ENCODE assay signal across 17 cellular contexts in the genomic region with DNA sequence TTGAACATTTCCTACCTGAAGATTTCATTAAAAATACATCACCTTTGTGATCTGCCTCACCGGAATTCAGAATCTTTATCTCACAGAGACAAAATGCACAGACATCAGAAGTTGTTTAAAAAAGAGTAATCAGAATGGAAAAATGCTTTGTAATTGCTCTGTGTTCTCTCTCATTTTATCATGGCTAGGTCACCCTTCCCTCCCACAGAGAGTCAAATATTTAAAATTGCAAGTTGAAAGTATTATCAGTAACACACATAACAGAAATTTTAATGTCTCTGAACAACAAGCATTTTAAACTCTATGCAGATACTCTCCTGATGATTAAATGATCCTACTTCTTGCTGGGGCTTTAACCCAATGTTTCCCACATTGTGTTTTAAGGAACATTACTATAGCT.
"Had no signal": no experiment of that assay in that cellular context is flagged by ENCODE, and none has a peak within 500 bp of the region (broad histone marks: within the 10 kb centered on the region; RNA-seq: fewer than 3 reads in every experiment).

No MANE protein-coding gene starts in this region.

- H3K4me2 ChIP-seq: hepatocyte had no signal

- H2AFZ ChIP-seq: hepatocyte had no signal

- H3K9me3 ChIP-seq: breast epithelium, right atrium auricular region, suprapubic skin, upper lobe of left lung had no signal

- H3K4me1 Mint-ChIP-seq: activated CD4-positive, alpha-beta T cell treated with anti-CD3 and anti-CD28 coated beads for 36 hours; activated CD8-positive, alpha-beta memory T cell treated with anti-CD3 and anti-CD28 coated beads, Interleukin-2, amount 10 ng/mL, durations not matched to agents 7 days and 5 days; natural killer cell had no signal

- H3K27ac Mint-ChIP-seq: activated CD4-positive, alpha-beta memory T cell treated with anti-CD3 and anti-CD28 coated beads for 36 hours; activated CD4-positive, alpha-beta T cell treated with anti-CD3 and anti-CD28 coated beads for 36 hours; activated CD8-positive, alpha-beta memory T cell treated with anti-CD3 and anti-CD28 coated beads, Interleukin-2, amount 10 ng/mL, durations not matched to agents 7 days and 5 days; activated naive CD4-positive, alpha-beta T cell treated with anti-CD3 and anti-CD28 coated beads, Interleukin-2, amount 50 U/mL, for 72 hours; natural killer cell; stimulated activated naive CD8-positive, alpha-beta T cell treated with anti-CD3 and anti-CD28 coated beads, Interleukin-15, Interleukin-2, amounts not matched to agents 100 ng/mL and 50 ng/mL, for 24 hours had no signal

- H3K4me1 ChIP-seq: breast epithelium, right atrium auricular region, suprapubic skin, upper lobe of left lung had no signal

- H3K79me2 ChIP-seq: hepatocyte had no signal

- DNase-seq: activated CD4-positive, alpha-beta memory T cell treated with anti-CD3 and anti-CD28 coated beads for 36 hours; activated CD4-positive, alpha-beta T cell treated with anti-CD3 and anti-CD28 coated beads for 36 hours; activated CD8-positive, alpha-beta memory T cell treated with anti-CD3 and anti-CD28 coated beads, Interleukin-2, amount 10 ng/mL, durations not matched to agents 7 days and 5 days; activated T-cell treated with anti-CD3 and anti-CD28 coated beads, Interleukin-2, amount 50 U/mL, for 1 hour; amygdala; natural killer cell; small intestine; stimulated activated CD4-positive, alpha-beta T cell treated with anti-CD3 and anti-CD28 coated beads, Interleukin-4, amount 100 ng/mL, for 4 hours; stimulated activated CD8-positive, alpha-beta memory T cell treated with anti-CD3 and anti-CD28 coated beads, Interleukin-4, amount 100 ng/mL, for 48 hours; T-helper 2 cell; upper lobe of left lung had no signal

- H3K27ac ChIP-seq: breast epithelium, hepatocyte, right atrium auricular region, suprapubic skin, upper lobe of left lung had no signal

- H3K4me3 ChIP-seq: breast epithelium, hepatocyte, right atrium auricular region, suprapubic skin, upper lobe of left lung had no signal

- H3K27me3 ChIP-seq: breast epithelium, hepatocyte, right atrium auricular region, suprapubic skin, upper lobe of left lung had no signal

- H3K36me3 Mint-ChIP-seq: activated CD4-positive, alpha-beta memory T cell treated with anti-CD3 and anti-CD28 coated beads for 36 hours; activated CD8-positive, alpha-beta memory T cell treated with anti-CD3 and anti-CD28 coated beads, Interleukin-2, amount 10 ng/mL, durations not matched to agents 7 days and 5 days; activated naive CD4-positive, alpha-beta T cell treated with anti-CD3 and anti-CD28 coated beads, Interleukin-2, amount 50 U/mL, for 72 hours; natural killer cell had no signal

- H3K27me3 Mint-ChIP-seq: activated CD4-positive, alpha-beta memory T cell treated with anti-CD3 and anti-CD28 coated beads for 36 hours; activated CD4-positive, alpha-beta T cell treated with anti-CD3 and anti-CD28 coated beads for 36 hours; activated CD8-positive, alpha-beta memory T cell treated with anti-CD3 and anti-CD28 coated beads, Interleukin-2, amount 10 ng/mL, durations not matched to agents 7 days and 5 days; stimulated activated naive CD8-positive, alpha-beta T cell treated with anti-CD3 and anti-CD28 coated beads, Interleukin-15, Interleukin-2, amounts not matched to agents 100 ng/mL and 50 ng/mL, for 24 hours had no signal

- H3K9me3 Mint-ChIP-seq: activated CD4-positive, alpha-beta memory T cell treated with anti-CD3 and anti-CD28 coated beads for 36 hours; stimulated activated naive CD8-positive, alpha-beta T cell treated with anti-CD3 and anti-CD28 coated beads, Interleukin-15, Interleukin-2, amounts not matched to agents 100 ng/mL and 50 ng/mL, for 24 hours had no signal

- H3K4me3 Mint-ChIP-seq: activated CD4-positive, alpha-beta memory T cell treated with anti-CD3 and anti-CD28 coated beads for 36 hours; activated CD4-positive, alpha-beta T cell treated with anti-CD3 and anti-CD28 coated beads for 36 hours; activated CD8-positive, alpha-beta memory T cell treated with anti-CD3 and anti-CD28 coated beads, Interleukin-2, amount 10 ng/mL, durations not matched to agents 7 days and 5 days; natural killer cell; stimulated activated naive CD8-positive, alpha-beta T cell treated with anti-CD3 and anti-CD28 coated beads, Interleukin-15, Interleukin-2, amounts not matched to agents 100 ng/mL and 50 ng/mL, for 24 hours had no signal

- H3K36me3 ChIP-seq: breast epithelium, right atrium auricular region, suprapubic skin, upper lobe of left lung had no signal
